15 cellular contexts compared by ENCODE assay signal in the genomic region with DNA sequence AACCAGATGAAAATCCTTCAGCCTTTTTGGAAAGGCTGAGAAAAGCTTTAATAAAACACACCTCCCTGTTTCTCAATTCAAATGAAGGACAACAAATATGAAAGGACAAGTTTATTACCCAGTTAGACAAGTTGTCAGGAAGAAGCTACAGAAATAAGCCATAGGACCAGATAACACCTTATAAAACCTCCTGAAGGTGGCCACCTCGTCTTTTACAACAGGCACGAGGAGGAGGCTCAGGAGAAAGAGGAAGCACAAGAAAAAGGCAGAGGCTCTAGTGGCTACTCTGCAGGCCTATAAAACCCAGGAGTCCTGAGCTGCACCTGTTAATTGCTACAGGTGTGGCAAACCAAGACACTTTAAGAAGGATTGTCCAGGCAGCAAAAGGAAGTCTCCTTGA.
"Had no signal": no experiment of that assay in that cellular context is flagged by ENCODE, and none has a peak within 500 bp of the region (broad histone marks: within the 10 kb centered on the region; RNA-seq: fewer than 3 reads in every experiment).

No MANE protein-coding gene starts in this region.

- DNase-seq: activated CD4-positive, alpha-beta memory T cell treated with anti-CD3 and anti-CD28 coated beads, Interleukin-2, amount 10 ng/mL, durations not matched to agents 7 days and 5 days; activated CD4-positive, alpha-beta T cell treated with anti-CD3 and anti-CD28 coated beads for 36 hours; activated CD8-positive, alpha-beta memory T cell treated with anti-CD3 and anti-CD28 coated beads, Interleukin-2, amount 50 U/mL, for 4 hours; activated gamma-delta T cell treated with Interleukin-2 at 50 U/mL for 16 hours; activated naive CD8-positive, alpha-beta T cell treated with anti-CD3 and anti-CD28 coated beads, Interleukin-2, amount 10 ng/mL, durations not matched to agents 7 days and 5 days; activated T-cell treated with anti-CD3 and anti-CD28 coated beads, Interleukin-2, amount 50 U/mL, for 72 hours; anterior cingulate cortex; dermis blood vessel endothelial cell; hippocampal formation; kidney glomerular epithelial cell; nephron progenitor cell; psoas muscle; stimulated activated CD4-positive, alpha-beta T cell treated with anti-CD3 and anti-CD28 coated beads, Interleukin-2, amount 100 ng/mL, for 24 hours; stimulated activated naive CD4-positive, alpha-beta T cell treated with Interleukin-2 at 50 U/mL for 16 hours had no signal

- ATAC-seq: activated CD4-positive, alpha-beta T cell treated with anti-CD3 and anti-CD28 coated beads for 36 hours; activated T-cell treated with anti-CD3 and anti-CD28 coated beads, Interleukin-2, amount 50 U/mL, for 72 hours; psoas muscle; sciatic nerve had no signal
